ENCODE assay signal across 9 cellular contexts in the genomic region with DNA sequence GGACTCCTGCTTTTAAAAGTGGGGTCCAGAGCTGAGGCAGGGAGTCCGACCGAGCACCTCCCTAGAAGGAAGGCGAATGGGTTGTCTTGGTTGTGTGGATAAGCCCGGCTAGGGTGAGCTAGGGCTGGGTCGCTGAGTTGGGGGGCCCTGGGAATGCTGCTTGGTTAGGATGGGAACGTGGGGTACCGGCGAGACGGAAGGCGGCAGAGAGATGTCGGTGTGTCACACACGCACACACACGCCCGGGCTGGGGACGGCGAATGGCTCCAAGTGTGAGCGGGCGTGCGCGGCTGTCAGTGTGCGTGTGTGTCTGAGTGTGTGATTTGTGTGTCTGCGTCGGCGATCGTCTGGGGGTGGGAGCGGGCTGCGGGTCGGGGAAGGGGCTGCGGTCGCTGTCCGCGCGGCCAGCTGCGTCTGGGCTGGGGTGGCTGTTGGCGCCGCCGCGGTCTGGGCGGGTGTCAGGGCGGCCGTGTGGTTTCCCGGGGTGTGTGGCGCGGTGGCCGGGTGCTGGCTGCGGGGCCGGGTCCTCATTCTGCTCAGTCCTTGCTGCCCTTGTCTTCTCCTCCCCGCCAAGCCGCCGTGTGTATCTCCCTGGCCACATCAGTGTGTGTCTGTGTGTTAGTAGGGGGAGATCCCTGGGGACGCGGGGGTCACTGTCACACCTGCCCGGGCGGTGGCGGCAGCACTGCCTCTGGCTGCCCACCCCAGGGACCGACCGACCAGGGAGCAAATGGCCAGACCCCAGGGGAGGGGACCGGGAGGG. TPM values are rescaled to one million over a fixed set of nuclear protein-coding genes. Genes with fewer than 3 reads are reported as not detected.
A peak's percentile ranks its signal among the peaks of the same experiment; 100 is the strongest.
DNase-seq lines count a peak whose midpoint lies in the region; ATAC-seq, FAIRE-seq and TF ChIP-seq lines count a peak whose summit lies in the region.
"Had no signal": no experiment of that assay in that cellular context is flagged by ENCODE, and none has a peak within 500 bp of the region (broad histone marks: within the 10 kb centered on the region; RNA-seq: fewer than 3 reads in every experiment).

No MANE protein-coding gene starts in this region.

- peak overlapping the region; percentile 66 for H3K4me3 Mint-ChIP-seq in stimulated activated naive CD8-positive, alpha-beta T cell treated with anti-CD3 and anti-CD28 coated beads, Interleukin-15, Interleukin-2, amounts not matched to agents 100 ng/mL and 50 ng/mL, for 24 hours
- H3K4me3 Mint-ChIP-seq in activated CD4-positive, alpha-beta memory T cell treated with anti-CD3 and anti-CD28 coated beads, Interleukin-2, amount 10 ng/mL, durations not matched to agents 7 days and 5 days, result peak overlapping the region; percentile 13

- H3K79me2 ChIP-seq in keratinocyte (ENCODE audit: control insufficient read depth, insufficient read depth, low read length), result no peaks in the 10 kb centered on the region

- no peaks in the 10 kb centered on the region for H3K9me3 ChIP-seq in keratinocyte (ENCODE audit: control insufficient read depth, low read depth, low read length)
- H3K9me3 ChIP-seq: right lobe of liver had no signal

- H3K27me3 Mint-ChIP-seq in stimulated activated naive CD8-positive, alpha-beta T cell treated with anti-CD3 and anti-CD28 coated beads, Interleukin-15, Interleukin-2, amounts not matched to agents 100 ng/mL and 50 ng/mL, for 24 hours, result peaks cover 47% of the 10 kb centered on the region
- peaks cover 61% of the 10 kb centered on the region for H3K27me3 Mint-ChIP-seq in activated CD4-positive, alpha-beta memory T cell treated with anti-CD3 and anti-CD28 coated beads, Interleukin-2, amount 10 ng/mL, durations not matched to agents 7 days and 5 days

- H3K4me3 ChIP-seq in keratinocyte (ENCODE audit: control insufficient read depth in 2 of 3, extremely low read depth in 1 of 3, insufficient read depth in 2 of 3, low read depth in 1 of 3, low read length in 3 of 3), result peak overlapping the region; percentile 51 to 69 (median 64)

- H3K27ac Mint-ChIP-seq in stimulated activated naive CD8-positive, alpha-beta T cell treated with anti-CD3 and anti-CD28 coated beads, Interleukin-15, Interleukin-2, amounts not matched to agents 100 ng/mL and 50 ng/mL, for 24 hours, result no peak overlapping the region
- H3K27ac Mint-ChIP-seq in activated CD4-positive, alpha-beta memory T cell treated with anti-CD3 and anti-CD28 coated beads, Interleukin-2, amount 10 ng/mL, durations not matched to agents 7 days and 5 days, result no peak overlapping the region

- POLR2A ChIA-PET in activated CD4-positive, alpha-beta memory T cell treated with anti-CD3 and anti-CD28 coated beads, Interleukin-2, amount 10 ng/mL, durations not matched to agents 7 days and 5 days (lab: Charles Lee), result interaction anchor here (1.1 to 5.1 kb wide), 4 partner anchors 12 to 143 kb away, joined by 3 to 22 read pairs (median 4); a partner anchor contains a TSS

- H3K4me1 ChIP-seq in keratinocyte (ENCODE audit: control insufficient read depth, extremely low read depth, insufficient read depth, low read length), result peaks cover 54% of the 10 kb centered on the region

- no peak overlapping the region for H2AFZ ChIP-seq in keratinocyte (ENCODE audit: control insufficient read depth, low read length)

- H3K36me3 ChIP-seq in keratinocyte (ENCODE audit: control insufficient read depth in 2 of 2, extremely low read depth in 1 of 2, insufficient read depth in 2 of 2, low read length in 2 of 2), result no peaks in the 10 kb centered on the region
- H3K36me3 ChIP-seq: right lobe of liver had no signal

- no peaks in the 10 kb centered on the region for H3K9me3 Mint-ChIP-seq in stimulated activated naive CD8-positive, alpha-beta T cell treated with anti-CD3 and anti-CD28 coated beads, Interleukin-15, Interleukin-2, amounts not matched to agents 100 ng/mL and 50 ng/mL, for 24 hours
- no peaks in the 10 kb centered on the region for H3K9me3 Mint-ChIP-seq in activated CD4-positive, alpha-beta memory T cell treated with anti-CD3 and anti-CD28 coated beads, Interleukin-2, amount 10 ng/mL, durations not matched to agents 7 days and 5 days

- peak overlapping the region; percentile 78 for H3K4me2 ChIP-seq in keratinocyte (ENCODE audit: control insufficient read depth, extremely low read depth, insufficient read depth, low read depth, low read length)

- no peak for ATAC-seq in stimulated activated naive CD8-positive, alpha-beta T cell treated with anti-CD3 and anti-CD28 coated beads, Interleukin-15, Interleukin-2, amounts not matched to agents 100 U/mL and 50 U/mL, for 24 hours
- ATAC-seq in GM18505 (IDR thresholded peaks at IDR 0.05; ENCODE audit: unreplicated experiment), result no peak
- no peak for ATAC-seq in esophagus mucosa
- no peak for ATAC-seq in GM18511 (IDR thresholded peaks at IDR 0.05; ENCODE audit: unreplicated experiment)

- TF ChIP-seq CTCF in keratinocyte (optimal IDR thresholded peaks at IDR 0.05 in 1 of 3, IDR thresholded peaks at IDR 0.05 in 1 of 3, conservative IDR thresholded peaks at IDR 0.05 in 1 of 3; ENCODE audit: extremely low read depth in 1 of 3, insufficient read depth in 2 of 3, low read length in 3 of 3), result no peak

- H3K9ac ChIP-seq in keratinocyte (ENCODE audit: control insufficient read depth, extremely low read depth, insufficient read depth, low read length), result peak overlapping the region; percentile 41

- dilution Hi-C loops in keratinocyte (cut with MboI; ENCODE audit: extremely low pct_ligation_motif_present, low sequenced_read_pairs), result no loop called here

- CTCF ChIA-PET in activated CD4-positive, alpha-beta memory T cell treated with anti-CD3 and anti-CD28 coated beads, Interleukin-2, amount 10 ng/mL, durations not matched to agents 7 days and 5 days (lab: Charles Lee), result interaction anchor here (0.6 to 2.0 kb wide), 6 partner anchors 12 to 93 kb away, joined by 3 to 7 read pairs (median 3); a partner anchor contains a TSS

- no peaks in the 10 kb centered on the region for H3K36me3 Mint-ChIP-seq in stimulated activated naive CD8-positive, alpha-beta T cell treated with anti-CD3 and anti-CD28 coated beads, Interleukin-15, Interleukin-2, amounts not matched to agents 100 ng/mL and 50 ng/mL, for 24 hours (ENCODE audit: low read depth)
- no peaks in the 10 kb centered on the region for H3K36me3 Mint-ChIP-seq in activated CD4-positive, alpha-beta memory T cell treated with anti-CD3 and anti-CD28 coated beads, Interleukin-2, amount 10 ng/mL, durations not matched to agents 7 days and 5 days (ENCODE audit: low read depth)

- no peak for DNase-seq in stimulated activated naive CD8-positive, alpha-beta T cell treated with anti-CD3 and anti-CD28 coated beads, Interleukin-15, Interleukin-2, amounts not matched to agents 100 U/mL and 50 U/mL, for 24 hours
- DNase-seq in activated CD4-positive, alpha-beta memory T cell treated with anti-CD3 and anti-CD28 coated beads, Interleukin-2, amount 10 ng/mL, durations not matched to agents 7 days and 5 days, result no peak
- no peak for DNase-seq in keratinocyte (ENCODE audit: low read depth, low spot score)
- DNase-seq in NCI-H2029 (lab: John Stamatoyannopoulos, UW), result no peak

- H4K20me1 ChIP-seq in keratinocyte (ENCODE audit: control insufficient read depth, extremely low read depth, insufficient read depth, low read length), result no peaks in the 10 kb centered on the region

- H3K27me3 ChIP-seq in keratinocyte (ENCODE audit: control insufficient read depth, extremely low read depth, insufficient read depth, low read length), result peaks cover 38% of the 10 kb centered on the region

- FAIRE-seq in keratinocyte (lab: Jason Lieb, UNC), result no peak

- H3K9me1 ChIP-seq in keratinocyte (ENCODE audit: control insufficient read depth, extremely low read depth, insufficient read depth, low read length), result no peaks in the 10 kb centered on the region

- no peak for TF ChIP-seq POLR2A in GM18505 (IDR thresholded peaks at IDR 0.05; ENCODE audit: borderline replicate concordance, extremely low read depth, insufficient read depth, insufficient read length)

- no peak overlapping the region for H3K27ac ChIP-seq in keratinocyte (ENCODE audit: control insufficient read depth, insufficient read depth, low read length)
- H3K27ac ChIP-seq: right lobe of liver had no signal

- peaks cover 41% of the 10 kb centered on the region for H3K4me1 Mint-ChIP-seq in stimulated activated naive CD8-positive, alpha-beta T cell treated with anti-CD3 and anti-CD28 coated beads, Interleukin-15, Interleukin-2, amounts not matched to agents 100 ng/mL and 50 ng/mL, for 24 hours (ENCODE audit: low read depth)
- H3K4me1 Mint-ChIP-seq in activated CD4-positive, alpha-beta memory T cell treated with anti-CD3 and anti-CD28 coated beads, Interleukin-2, amount 10 ng/mL, durations not matched to agents 7 days and 5 days, result peaks cover 58% of the 10 kb centered on the region

RNA-seq across cellular contexts. Expression of a gene that starts 1.0 kb away (rescaled TPM):
- total RNA-seq in activated CD4-positive, alpha-beta memory T cell treated with anti-CD3 and anti-CD28 coated beads, Interleukin-2, amount 10 ng/mL, durations not matched to agents 7 days and 5 days, result 1 to 10 TPM; 3.9 to 4.9 TPM
- 3.3 to 9.0 TPM (median 4.4 TPM) in 3 replicates for polyA plus RNA-seq in keratinocyte
- 11.6 TPM for polyA plus RNA-seq in keratinocyte (2011; ENCODE audit: low read depth)
- 4.9 and 6.5 TPM in 2 replicates for polyA plus RNA-seq in keratinocyte (2011; cell fraction: cytosol; rRNA removed)
- polyA plus RNA-seq in keratinocyte (2011; cell fraction: nucleus; rRNA removed), result 4.7 and 4.9 TPM in 2 replicates
- polyA plus RNA-seq in keratinocyte (2012; ENCODE audit: low replicate concordance), result 3.9 and 47.4 TPM in 2 replicates
- 3.6 to 8.3 TPM (median 4.2 TPM) in 3 replicates for polyA minus RNA-seq in keratinocyte
- 5.0 TPM for polyA minus RNA-seq in keratinocyte (2011; cell fraction: cytosol; rRNA and poly(A)+ RNA removed)
- 2.5 and 2.8 TPM in 2 replicates for polyA minus RNA-seq in keratinocyte (2011; cell fraction: nucleus; rRNA and poly(A)+ RNA removed)
- total RNA-seq in esophagus mucosa, result 20.6 TPM

RNA-seq across cellular contexts. Expression of a gene that starts 16.1 kb away (rescaled TPM):
- 1 to 10 TPM; 6.6 to 8.5 TPM for total RNA-seq in activated CD4-positive, alpha-beta memory T cell treated with anti-CD3 and anti-CD28 coated beads, Interleukin-2, amount 10 ng/mL, durations not matched to agents 7 days and 5 days
- 7.6 to 11.0 TPM (median 9.9 TPM) in 3 replicates for polyA plus RNA-seq in keratinocyte
- 7.7 TPM for polyA plus RNA-seq in keratinocyte (2011; ENCODE audit: low read depth)
- 5.6 and 8.1 TPM in 2 replicates for polyA plus RNA-seq in keratinocyte (2011; cell fraction: cytosol; rRNA removed)
- 13.7 and 15.9 TPM in 2 replicates for polyA plus RNA-seq in keratinocyte (2011; cell fraction: nucleus; rRNA removed)
- 7.2 and 12.3 TPM in 2 replicates for polyA plus RNA-seq in keratinocyte (2012; ENCODE audit: low replicate concordance)
- polyA minus RNA-seq in keratinocyte, result 5.4 to 9.9 TPM (median 7.6 TPM) in 3 replicates
- 12.3 TPM for polyA minus RNA-seq in keratinocyte (2011; cell fraction: cytosol; rRNA and poly(A)+ RNA removed)
- 7.3 and 8.2 TPM in 2 replicates for polyA minus RNA-seq in keratinocyte (2011; cell fraction: nucleus; rRNA and poly(A)+ RNA removed)
- 12.1 TPM for total RNA-seq in esophagus mucosa

RNA-seq across cellular contexts. Expression of a gene that starts 28.6 kb away (rescaled TPM):
- 10 to 100 TPM; 73.9 to 76.4 TPM for total RNA-seq in activated CD4-positive, alpha-beta memory T cell treated with anti-CD3 and anti-CD28 coated beads, Interleukin-2, amount 10 ng/mL, durations not matched to agents 7 days and 5 days
- 130 to 280 TPM (median 131 TPM) in 3 replicates for polyA plus RNA-seq in keratinocyte
- polyA plus RNA-seq in keratinocyte (2011; ENCODE audit: low read depth), result 106 TPM
- polyA plus RNA-seq in keratinocyte (2011; cell fraction: cytosol; rRNA removed), result 98.3 and 169 TPM in 2 replicates
- 313 and 412 TPM in 2 replicates for polyA plus RNA-seq in keratinocyte (2011; cell fraction: nucleus; rRNA removed)
- polyA plus RNA-seq in keratinocyte (2012; ENCODE audit: low replicate concordance), result 166 and 194 TPM in 2 replicates
- polyA minus RNA-seq in keratinocyte, result 269 to 455 TPM (median 448 TPM) in 3 replicates
- polyA minus RNA-seq in keratinocyte (2011; cell fraction: cytosol; rRNA and poly(A)+ RNA removed), result 471 TPM
- 347 and 394 TPM in 2 replicates for polyA minus RNA-seq in keratinocyte (2011; cell fraction: nucleus; rRNA and poly(A)+ RNA removed)
- 167 TPM for total RNA-seq in esophagus mucosa

RNA-seq across cellular contexts. Expression of a gene that starts 46.0 kb away (rescaled TPM):
- total RNA-seq in activated CD4-positive, alpha-beta memory T cell treated with anti-CD3 and anti-CD28 coated beads, Interleukin-2, amount 10 ng/mL, durations not matched to agents 7 days and 5 days, result not detected
- polyA plus RNA-seq in keratinocyte, result 0.05 TPM in 1 of 3 replicates, not detected in the others
- polyA plus RNA-seq in keratinocyte (2011; ENCODE audit: low read depth), result not detected
- polyA plus RNA-seq in keratinocyte (2011; cell fraction: cytosol; rRNA removed), result not detected in 2 replicates
- polyA plus RNA-seq in keratinocyte (2011; cell fraction: nucleus; rRNA removed), result 0.11 and 0.27 TPM in 2 replicates
- 0.14 TPM in 1 of 2 replicates, not detected in the other for polyA plus RNA-seq in keratinocyte (2012; ENCODE audit: low replicate concordance)
- polyA minus RNA-seq in keratinocyte, result 0.43 TPM in 1 of 3 replicates, not detected in the others
- not detected for polyA minus RNA-seq in keratinocyte (2011; cell fraction: cytosol; rRNA and poly(A)+ RNA removed)
- polyA minus RNA-seq in keratinocyte (2011; cell fraction: nucleus; rRNA and poly(A)+ RNA removed), result not detected in 2 replicates
- 0.32 TPM for total RNA-seq in esophagus mucosa
- total RNA-seq: right lobe of liver had no signal

RNA-seq across cellular contexts. Expression of a gene that starts 46.1 kb away (rescaled TPM):
- total RNA-seq in activated CD4-positive, alpha-beta memory T cell treated with anti-CD3 and anti-CD28 coated beads, Interleukin-2, amount 10 ng/mL, durations not matched to agents 7 days and 5 days, result under 1 TPM; 0.18 to 0.40 TPM
- polyA plus RNA-seq in keratinocyte, result 0.11 to 0.46 TPM (median 0.14 TPM) in 3 replicates
- 0.20 TPM for polyA plus RNA-seq in keratinocyte (2011; ENCODE audit: low read depth)
- 0.06 TPM in 1 of 2 replicates, not detected in the other for polyA plus RNA-seq in keratinocyte (2011; cell fraction: cytosol; rRNA removed)
- polyA plus RNA-seq in keratinocyte (2011; cell fraction: nucleus; rRNA removed), result 1.0 and 1.1 TPM in 2 replicates
- polyA plus RNA-seq in keratinocyte (2012; ENCODE audit: low replicate concordance), result 0.13 and 1.3 TPM in 2 replicates
- 0.16 TPM in 1 of 3 replicates, not detected in the others for polyA minus RNA-seq in keratinocyte
- not detected for polyA minus RNA-seq in keratinocyte (2011; cell fraction: cytosol; rRNA and poly(A)+ RNA removed)
- not detected in 2 replicates for polyA minus RNA-seq in keratinocyte (2011; cell fraction: nucleus; rRNA and poly(A)+ RNA removed)
- 1.3 TPM for total RNA-seq in esophagus mucosa
